ENCODE assay signal across 8 cellular contexts in the genomic region with DNA sequence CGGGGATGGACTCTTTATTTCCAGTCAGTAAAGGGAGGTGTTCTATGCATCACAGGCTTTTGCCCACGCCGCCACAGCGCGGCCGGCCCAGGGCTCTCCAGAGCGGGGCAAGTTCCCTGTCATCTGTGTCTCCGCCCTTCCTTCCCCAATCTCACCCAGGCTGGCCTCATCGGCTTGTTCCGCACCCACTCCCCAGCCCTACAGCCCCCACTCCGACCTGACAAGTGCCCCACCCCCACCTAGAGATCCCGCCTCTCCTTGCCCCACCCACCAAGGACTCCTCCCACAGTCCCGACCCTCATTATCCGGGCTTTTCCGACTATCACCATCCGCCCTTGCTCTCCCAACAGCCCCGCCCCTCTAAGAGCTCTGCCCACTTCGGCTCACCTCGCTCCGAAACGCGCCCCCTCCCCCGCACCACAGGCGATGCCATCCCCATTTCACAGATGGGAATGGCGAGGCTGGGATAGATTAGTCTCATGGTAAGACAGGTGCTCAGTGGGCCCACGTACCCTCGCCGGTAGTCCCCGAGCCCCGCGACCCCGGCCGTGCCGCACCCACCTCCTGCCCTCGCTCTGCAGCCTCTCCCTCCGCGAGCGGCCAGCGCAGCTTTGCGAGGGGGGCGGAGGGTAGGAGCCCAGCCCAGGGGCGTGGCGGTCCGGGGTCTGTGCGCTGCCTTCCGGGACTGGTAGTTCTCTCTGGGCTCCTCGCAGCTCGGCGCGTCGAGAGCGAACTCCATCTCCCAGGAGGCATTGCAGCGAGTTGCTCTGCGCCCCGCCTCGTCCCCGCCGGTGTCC. TPM values are rescaled to one million over a fixed set of nuclear protein-coding genes. Genes with fewer than 3 reads are reported as not detected.
DNase-seq lines count a peak whose midpoint lies in the region; ATAC-seq and TF ChIP-seq lines count a peak whose summit lies in the region.

A gene with protein sequence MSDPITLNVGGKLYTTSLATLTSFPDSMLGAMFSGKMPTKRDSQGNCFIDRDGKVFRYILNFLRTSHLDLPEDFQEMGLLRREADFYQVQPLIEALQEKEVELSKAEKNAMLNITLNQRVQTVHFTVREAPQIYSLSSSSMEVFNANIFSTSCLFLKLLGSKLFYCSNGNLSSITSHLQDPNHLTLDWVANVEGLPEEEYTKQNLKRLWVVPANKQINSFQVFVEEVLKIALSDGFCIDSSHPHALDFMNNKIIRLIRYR (minus strand): TSS at position 615 of the 797 bp plus-strand sequence. CDS start 14,072 bp downstream, outside the sequence.

- peak within 1 kb of the TSS; percentile 95 for H2AFZ ChIP-seq in KMS-11 (ENCODE audit: low read depth)

- no peaks in the 10 kb centered on the region for H3K79me2 ChIP-seq in KMS-11 (ENCODE audit: insufficient read depth, low read depth)

- intact Hi-C loops in Panc1 (cut with micrococcal nuclease; ENCODE audit: unreplicated experiment), result no loop called here

- H3K4me1 ChIP-seq in KMS-11 (ENCODE audit: low read depth, poor library complexity, severe bottlenecking) (peaks cover 19% of the 10 kb centered on the region), Panc1 (ENCODE audit: control insufficient read depth, insufficient read depth, low read length) (peaks cover 27% of the 10 kb centered on the region), muscle layer of colon (ENCODE audit: insufficient read depth, low read length) (peaks cover 38% of the 10 kb centered on the region)

- peak within 1 kb of the TSS; percentile 47; the same call in 1 of the 2 replicates for H3K9ac ChIP-seq in KMS-11
- H3K9ac ChIP-seq in muscle layer of colon (ENCODE audit: low read length), result peak within 1 kb of the TSS; percentile 79

- no peak within 1 kb of the TSS for H3K27ac ChIP-seq in KMS-11
- H3K27ac ChIP-seq in Panc1 (ENCODE audit: low read length), result peak within 1 kb of the TSS; percentile 80
- peak within 1 kb of the TSS; percentile 87 for H3K27ac ChIP-seq in muscle layer of colon (ENCODE audit: low read depth, low read length)

- ATAC-seq in GM21786 (IDR thresholded peaks at IDR 0.05; ENCODE audit: unreplicated experiment) (peak; percentile 97), Panc1 (peak; percentile 98), esophagus mucosa (peak; percentile 93)

- CTCF ChIA-PET in Panc1 (lab: Charles Lee), result no interaction called here

- H3K9me3 ChIP-seq in Panc1 (ENCODE audit: control insufficient read depth, insufficient read depth, low read depth, low read length), result no peaks in the 10 kb centered on the region
- no peaks in the 10 kb centered on the region for H3K9me3 ChIP-seq in muscle layer of colon (ENCODE audit: low read length)

- POLR2A ChIA-PET in Panc1 (lab: Charles Lee), result interaction anchor here (0.6 to 0.7 kb wide), 3 partner anchors 29 to 530 kb away, joined by 4 to 13 read pairs (median 6); no protein-coding TSS in a partner anchor

- H3K4me3 ChIP-seq in KMS-11 (IDR thresholded peaks at IDR 0.05; ENCODE audit: insufficient read depth, low read depth, low read length) (peak within 1 kb of the TSS; percentile 77), Panc1 (ENCODE audit: low read depth in 2 of 2, low read length in 2 of 2) (peak within 1 kb of the TSS; percentile 75 to 89), muscle layer of colon (ENCODE audit: low read depth in 1 of 2, low read length in 2 of 2) (peak within 1 kb of the TSS; percentile 94 to 95)

- BruUV-seq in Panc1 (replicated peaks; lab: Mats Ljungman, UMichigan), result no TSS peak

- H3K27me3 ChIP-seq in KMS-11 (ENCODE audit: insufficient read depth, low read depth) (no peaks in the 10 kb centered on the region), Panc1 (ENCODE audit: control insufficient read depth, insufficient read depth, low read length) (no peaks in the 10 kb centered on the region), muscle layer of colon (ENCODE audit: control insufficient read depth in 1 of 2, insufficient read depth in 2 of 2, low read length in 2 of 2) (no peaks in the 10 kb centered on the region)

- TF ChIP-seq CTCF in KMS-11 (conservative IDR thresholded peaks at IDR 0.05; ENCODE audit: low read depth, low read length), result no peak
- no peak for TF ChIP-seq CTCF in Panc1 (IDR thresholded peaks at IDR 0.05)

- H4K20me1 ChIP-seq in KMS-11 (ENCODE audit: insufficient read depth), result no peaks in the 10 kb centered on the region

- H3K36me3 ChIP-seq in KMS-11 (ENCODE audit: insufficient read depth) (no peaks in the 10 kb centered on the region), Panc1 (ENCODE audit: control insufficient read depth, insufficient read depth, low read length) (no peaks in the 10 kb centered on the region), muscle layer of colon (ENCODE audit: insufficient read depth, low read length) (no peaks in the 10 kb centered on the region)

- DNase-seq in DMS79 treated with DMSO at 0.1 percent for 48 hours (lab: John Stamatoyannopoulos, UW) (peak; percentile 96), Panc1 (ENCODE audit: low read depth, low spot score) (peak; percentile 85)
- DNase-seq in activated T-cell treated with anti-CD3 and anti-CD28 coated beads, Interleukin-2, amount 50 U/mL, for 48 hours, result peak; percentile 94 to 96
- peak; percentile 77 for DNase-seq in stimulated activated CD8-positive, alpha-beta memory T cell treated with anti-CD3 and anti-CD28 coated beads, Interleukin-7, amount 100 ng/mL, for 1 hour (ENCODE audit: low read depth in 2 of 2)

- peak within 1 kb of the TSS; percentile 88 for H3K4me2 ChIP-seq in KMS-11

- in situ Hi-C loops in Panc1 (cut with HindIII; ENCODE audit: low pct_unique_long_range_greater_than_20kb, low sequenced_read_pairs), result no loop called here

RNA-seq across cellular contexts. Expression of the gene that starts here (rescaled TPM):
- total RNA-seq in Panc1 (2021; ENCODE audit: unreplicated experiment) (9.7 TPM), esophagus mucosa (8.4 TPM)
- 16.1 TPM for polyA plus RNA-seq in Panc1 (2012; ENCODE audit: insufficient read length)
